1 cellular context compared by ENCODE assay signal in genomic region chr10:98488669-98489430, GRCh38.
TF ChIP-seq lines count a peak whose summit lies in the region.

No MANE protein-coding gene starts in this region.

TF ChIP-seq in HepG2, 621 proteins besides CTCF, POLR2A, EP300 and RAD21 (continued from another document and continues in another):
- TF ChIP-seq, protein P1, sequence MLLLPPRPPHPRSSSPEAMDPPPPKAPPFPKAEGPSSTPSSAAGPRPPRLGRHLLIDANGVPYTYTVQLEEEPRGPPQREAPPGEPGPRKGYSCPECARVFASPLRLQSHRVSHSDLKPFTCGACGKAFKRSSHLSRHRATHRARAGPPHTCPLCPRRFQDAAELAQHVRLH (CRISPR knock-in tag; IDR thresholded peaks at IDR 0.05; ENCODE audit: borderline replicate concordance, low read depth) = no peak
- TF ChIP-seq ZSCAN21 (CRISPR knock-in tag; IDR thresholded peaks at IDR 0.05; ENCODE audit: borderline replicate concordance) = no peak
- TF ChIP-seq ZNF256 (CRISPR knock-in tag; conservative IDR thresholded peaks at IDR 0.05) = no peak
- no peak for TF ChIP-seq ZC3H4 (CRISPR knock-in tag; IDR thresholded peaks at IDR 0.05; ENCODE audit: borderline replicate concordance)
- TF ChIP-seq EEA1 (CRISPR knock-in tag; IDR thresholded peaks at IDR 0.05; ENCODE audit: borderline replicate concordance) = no peak
- TF ChIP-seq ISX (CRISPR knock-in tag; conservative IDR thresholded peaks at IDR 0.05) = no peak
- peak; percentile 61 for TF ChIP-seq CEBPG (CRISPR knock-in tag; IDR thresholded peaks at IDR 0.05)
- no peak for TF ChIP-seq MLXIP (CRISPR knock-in tag; IDR thresholded peaks at IDR 0.05; ENCODE audit: borderline replicate concordance)
- no peak for TF ChIP-seq ZNF503 (CRISPR knock-in tag; IDR thresholded peaks at IDR 0.05)
- no peak for TF ChIP-seq ZNF552 (CRISPR knock-in tag; IDR thresholded peaks at IDR 0.05; ENCODE audit: borderline replicate concordance)
- TF ChIP-seq, protein P2, sequence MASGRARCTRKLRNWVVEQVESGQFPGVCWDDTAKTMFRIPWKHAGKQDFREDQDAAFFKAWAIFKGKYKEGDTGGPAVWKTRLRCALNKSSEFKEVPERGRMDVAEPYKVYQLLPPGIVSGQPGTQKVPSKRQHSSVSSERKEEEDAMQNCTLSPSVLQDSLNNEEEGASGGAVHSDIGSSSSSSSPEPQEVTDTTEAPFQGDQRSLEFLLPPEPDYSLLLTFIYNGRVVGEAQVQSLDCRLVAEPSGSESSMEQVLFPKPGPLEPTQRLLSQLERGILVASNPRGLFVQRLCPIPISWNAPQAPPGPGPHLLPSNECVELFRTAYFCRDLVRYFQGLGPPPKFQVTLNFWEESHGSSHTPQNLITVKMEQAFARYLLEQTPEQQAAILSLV (CRISPR knock-in tag; IDR thresholded peaks at IDR 0.05; ENCODE audit: borderline replicate concordance) = no peak
- TF ChIP-seq, protein P3, sequence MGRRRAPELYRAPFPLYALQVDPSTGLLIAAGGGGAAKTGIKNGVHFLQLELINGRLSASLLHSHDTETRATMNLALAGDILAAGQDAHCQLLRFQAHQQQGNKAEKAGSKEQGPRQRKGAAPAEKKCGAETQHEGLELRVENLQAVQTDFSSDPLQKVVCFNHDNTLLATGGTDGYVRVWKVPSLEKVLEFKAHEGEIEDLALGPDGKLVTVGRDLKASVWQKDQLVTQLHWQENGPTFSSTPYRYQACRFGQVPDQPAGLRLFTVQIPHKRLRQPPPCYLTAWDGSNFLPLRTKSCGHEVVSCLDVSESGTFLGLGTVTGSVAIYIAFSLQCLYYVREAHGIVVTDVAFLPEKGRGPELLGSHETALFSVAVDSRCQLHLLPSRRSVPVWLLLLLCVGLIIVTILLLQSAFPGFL (CRISPR knock-in tag; IDR thresholded peaks at IDR 0.05) = no peak
- TF ChIP-seq, protein P4, sequence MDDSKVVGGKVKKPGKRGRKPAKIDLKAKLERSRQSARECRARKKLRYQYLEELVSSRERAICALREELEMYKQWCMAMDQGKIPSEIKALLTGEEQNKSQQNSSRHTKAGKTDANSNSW (CRISPR knock-in tag; IDR thresholded peaks at IDR 0.05; ENCODE audit: borderline replicate concordance) = no peak
- TF ChIP-seq ZNF263 (CRISPR knock-in tag; IDR thresholded peaks at IDR 0.05) = no peak
- TF ChIP-seq MAZ (IDR thresholded peaks at IDR 0.05; ENCODE audit: borderline replicate concordance, low read depth, low read length) = no peak
- TF ChIP-seq MAZ (CRISPR knock-in tag; IDR thresholded peaks at IDR 0.05; ENCODE audit: low read depth) = no peak
- no peak for TF ChIP-seq JUN (CRISPR knock-in tag; IDR thresholded peaks at IDR 0.05)
- TF ChIP-seq SRF (IDR thresholded peaks at IDR 0.05; ENCODE audit: low read depth, low read length) = peak; percentile 92
- no peak for TF ChIP-seq SUZ12 (IDR thresholded peaks at IDR 0.05; ENCODE audit: low read depth, low read length)
- no peak for TF ChIP-seq IKZF4 (CRISPR knock-in tag; IDR thresholded peaks at IDR 0.05; ENCODE audit: borderline replicate concordance, low read depth, not compliant biosample characterization)
- TF ChIP-seq HIC2 (CRISPR knock-in tag; IDR thresholded peaks at IDR 0.05; ENCODE audit: low read depth) = no peak
- no peak for TF ChIP-seq ZNF292 (CRISPR knock-in tag; IDR thresholded peaks at IDR 0.05; ENCODE audit: borderline replicate concordance, low read depth)
- TF ChIP-seq RELA (CRISPR knock-in tag; IDR thresholded peaks at IDR 0.05) = no peak
- TF ChIP-seq SP4 (CRISPR knock-in tag; IDR thresholded peaks at IDR 0.05) = no peak
- no peak for TF ChIP-seq MAFK (conservative IDR thresholded peaks at IDR 0.05 in 1 of 2, IDR thresholded peaks at IDR 0.05 in 1 of 2; ENCODE audit: low read length in 2 of 2)
- no peak for TF ChIP-seq ZNF225 (CRISPR knock-in tag; IDR thresholded peaks at IDR 0.05)
- TF ChIP-seq GLI4 (CRISPR knock-in tag; IDR thresholded peaks at IDR 0.05; ENCODE audit: borderline replicate concordance) = no peak
- TF ChIP-seq POGK (CRISPR knock-in tag; conservative IDR thresholded peaks at IDR 0.05) = no peak
- no peak for TF ChIP-seq FOSL1 (CRISPR knock-in tag; IDR thresholded peaks at IDR 0.05; ENCODE audit: borderline replicate concordance)
- no peak for TF ChIP-seq GABPA (IDR thresholded peaks at IDR 0.05; ENCODE audit: low read depth, low read length)
- no peak for TF ChIP-seq GABPA (CRISPR knock-in tag; IDR thresholded peaks at IDR 0.05; ENCODE audit: low read depth)
- TF ChIP-seq ZNF335 (CRISPR knock-in tag; IDR thresholded peaks at IDR 0.05) = no peak
- TF ChIP-seq HDAC1 (CRISPR knock-in tag; IDR thresholded peaks at IDR 0.05) = no peak
- no peak for TF ChIP-seq TARDBP (CRISPR knock-in tag; IDR thresholded peaks at IDR 0.05)
- TF ChIP-seq, protein P5, sequence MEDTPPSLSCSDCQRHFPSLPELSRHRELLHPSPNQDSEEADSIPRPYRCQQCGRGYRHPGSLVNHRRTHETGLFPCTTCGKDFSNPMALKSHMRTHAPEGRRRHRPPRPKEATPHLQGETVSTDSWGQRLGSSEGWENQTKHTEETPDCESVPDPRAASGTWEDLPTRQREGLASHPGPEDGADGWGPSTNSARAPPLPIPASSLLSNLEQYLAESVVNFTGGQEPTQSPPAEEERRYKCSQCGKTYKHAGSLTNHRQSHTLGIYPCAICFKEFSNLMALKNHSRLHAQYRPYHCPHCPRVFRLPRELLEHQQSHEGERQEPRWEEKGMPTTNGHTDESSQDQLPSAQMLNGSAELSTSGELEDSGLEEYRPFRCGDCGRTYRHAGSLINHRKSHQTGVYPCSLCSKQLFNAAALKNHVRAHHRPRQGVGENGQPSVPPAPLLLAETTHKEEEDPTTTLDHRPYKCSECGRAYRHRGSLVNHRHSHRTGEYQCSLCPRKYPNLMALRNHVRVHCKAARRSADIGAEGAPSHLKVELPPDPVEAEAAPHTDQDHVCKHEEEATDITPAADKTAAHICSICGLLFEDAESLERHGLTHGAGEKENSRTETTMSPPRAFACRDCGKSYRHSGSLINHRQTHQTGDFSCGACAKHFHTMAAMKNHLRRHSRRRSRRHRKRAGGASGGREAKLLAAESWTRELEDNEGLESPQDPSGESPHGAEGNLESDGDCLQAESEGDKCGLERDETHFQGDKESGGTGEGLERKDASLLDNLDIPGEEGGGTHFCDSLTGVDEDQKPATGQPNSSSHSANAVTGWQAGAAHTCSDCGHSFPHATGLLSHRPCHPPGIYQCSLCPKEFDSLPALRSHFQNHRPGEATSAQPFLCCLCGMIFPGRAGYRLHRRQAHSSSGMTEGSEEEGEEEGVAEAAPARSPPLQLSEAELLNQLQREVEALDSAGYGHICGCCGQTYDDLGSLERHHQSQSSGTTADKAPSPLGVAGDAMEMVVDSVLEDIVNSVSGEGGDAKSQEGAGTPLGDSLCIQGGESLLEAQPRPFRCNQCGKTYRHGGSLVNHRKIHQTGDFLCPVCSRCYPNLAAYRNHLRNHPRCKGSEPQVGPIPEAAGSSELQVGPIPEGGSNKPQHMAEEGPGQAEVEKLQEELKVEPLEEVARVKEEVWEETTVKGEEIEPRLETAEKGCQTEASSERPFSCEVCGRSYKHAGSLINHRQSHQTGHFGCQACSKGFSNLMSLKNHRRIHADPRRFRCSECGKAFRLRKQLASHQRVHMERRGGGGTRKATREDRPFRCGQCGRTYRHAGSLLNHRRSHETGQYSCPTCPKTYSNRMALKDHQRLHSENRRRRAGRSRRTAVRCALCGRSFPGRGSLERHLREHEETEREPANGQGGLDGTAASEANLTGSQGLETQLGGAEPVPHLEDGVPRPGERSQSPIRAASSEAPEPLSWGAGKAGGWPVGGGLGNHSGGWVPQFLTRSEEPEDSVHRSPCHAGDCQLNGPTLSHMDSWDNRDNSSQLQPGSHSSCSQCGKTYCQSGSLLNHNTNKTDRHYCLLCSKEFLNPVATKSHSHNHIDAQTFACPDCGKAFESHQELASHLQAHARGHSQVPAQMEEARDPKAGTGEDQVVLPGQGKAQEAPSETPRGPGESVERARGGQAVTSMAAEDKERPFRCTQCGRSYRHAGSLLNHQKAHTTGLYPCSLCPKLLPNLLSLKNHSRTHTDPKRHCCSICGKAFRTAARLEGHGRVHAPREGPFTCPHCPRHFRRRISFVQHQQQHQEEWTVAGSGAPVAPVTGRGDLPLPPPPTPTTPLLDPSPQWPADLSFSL (CRISPR knock-in tag; IDR thresholded peaks at IDR 0.05) = no peak
- TF ChIP-seq ZNF383 (CRISPR knock-in tag; IDR thresholded peaks at IDR 0.05; ENCODE audit: borderline replicate concordance) = no peak
- TF ChIP-seq POLR2G (IDR thresholded peaks at IDR 0.05; ENCODE audit: low read depth, low read length) = no peak
